In the genomic region with DNA sequence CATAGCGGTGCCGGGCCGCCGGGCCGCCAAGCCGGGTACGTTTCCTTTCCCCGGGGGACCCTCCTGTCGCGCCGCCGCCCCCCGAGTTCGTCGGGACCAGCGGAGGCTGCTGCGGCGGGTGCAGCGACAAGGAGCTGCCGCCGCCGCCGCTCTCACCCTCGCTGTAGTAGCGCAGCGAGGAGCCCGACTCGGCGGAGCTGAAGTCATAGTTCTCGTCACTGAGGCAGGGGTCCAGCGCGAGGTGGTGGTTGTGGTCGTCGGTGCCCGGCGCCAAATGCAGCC, we compare ENCODE assay signal across 1 cellular context.
TF ChIP-seq lines count a peak whose summit lies in the region.

No MANE protein-coding gene starts in this region.

TF ChIP-seq in HepG2, 621 proteins besides CTCF, POLR2A, EP300 and RAD21 (continued from another document and continues in another):
- TF ChIP-seq, protein P1, sequence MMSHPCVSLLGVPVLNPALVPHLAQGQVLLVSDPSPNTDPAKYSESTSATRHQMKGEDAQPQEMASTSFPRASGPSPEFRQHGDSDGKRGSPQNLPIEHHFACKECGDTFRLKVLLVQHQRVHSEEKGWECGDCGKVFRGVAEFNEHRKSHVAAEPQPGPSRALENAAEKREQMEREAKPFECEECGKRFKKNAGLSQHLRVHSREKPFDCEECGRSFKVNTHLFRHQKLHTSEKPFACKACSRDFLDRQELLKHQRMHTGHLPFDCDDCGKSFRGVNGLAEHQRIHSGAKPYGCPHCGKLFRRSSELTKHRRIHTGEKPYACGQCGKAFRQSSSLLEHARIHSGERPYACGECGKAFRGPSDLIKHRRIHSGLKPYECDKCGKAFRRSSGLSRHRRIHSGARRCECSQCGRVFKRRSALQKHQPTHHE (CRISPR knock-in tag; IDR thresholded peaks at IDR 0.05; ENCODE audit: borderline replicate concordance) = no peak
- TF ChIP-seq TSC22D2 (CRISPR knock-in tag; IDR thresholded peaks at IDR 0.05; ENCODE audit: borderline replicate concordance) (no peak), GABPB1 (CRISPR knock-in tag; IDR thresholded peaks at IDR 0.05) (peak; percentile 3; the same call in 1 of the 2 replicates), SP4 (CRISPR knock-in tag; IDR thresholded peaks at IDR 0.05) (no peak), AHR (CRISPR knock-in tag; IDR thresholded peaks at IDR 0.05) (no peak), SP140L (CRISPR knock-in tag; IDR thresholded peaks at IDR 0.05; ENCODE audit: borderline replicate concordance) (no peak), NFIC (IDR thresholded peaks at IDR 0.05; ENCODE audit: low read length) (no peak), ZMYM3 (CRISPR knock-in tag; IDR thresholded peaks at IDR 0.05) (no peak), ZNF44 (CRISPR knock-in tag; IDR thresholded peaks at IDR 0.05) (no peak), TMF1 (CRISPR knock-in tag; IDR thresholded peaks at IDR 0.05; ENCODE audit: low read depth) (no peak), ZNF841 (CRISPR knock-in tag; IDR thresholded peaks at IDR 0.05; ENCODE audit: borderline replicate concordance) (no peak), ZSCAN29 (CRISPR knock-in tag; conservative IDR thresholded peaks at IDR 0.05) (no peak), XBP1 (CRISPR knock-in tag; IDR thresholded peaks at IDR 0.05) (no peak), ZNF274 (CRISPR knock-in tag; IDR thresholded peaks at IDR 0.05) (no peak), GFI1 (CRISPR knock-in tag; IDR thresholded peaks at IDR 0.05; ENCODE audit: borderline replicate concordance) (no peak), SSRP1 (CRISPR knock-in tag; IDR thresholded peaks at IDR 0.05) (no peak), SRSF4 (IDR thresholded peaks at IDR 0.05; ENCODE audit: low read depth, low read length, poor library complexity, severe bottlenecking) (no peak), DNMT1 (CRISPR knock-in tag; IDR thresholded peaks at IDR 0.05) (no peak), ZNF766 (CRISPR knock-in tag; IDR thresholded peaks at IDR 0.05; ENCODE audit: borderline replicate concordance) (no peak), ZSCAN20 (CRISPR knock-in tag; IDR thresholded peaks at IDR 0.05; ENCODE audit: borderline replicate concordance) (no peak), NFKBIZ (CRISPR knock-in tag; IDR thresholded peaks at IDR 0.05) (no peak), ZNF468 (CRISPR knock-in tag; IDR thresholded peaks at IDR 0.05) (no peak), FOSL2 (CRISPR knock-in tag; IDR thresholded peaks at IDR 0.05) (no peak), ZNF34 (CRISPR knock-in tag; IDR thresholded peaks at IDR 0.05; ENCODE audit: borderline replicate concordance) (no peak), AGO1 (IDR thresholded peaks at IDR 0.05; ENCODE audit: low read depth, low read length, poor library complexity, severe bottlenecking) (no peak), ZBTB8A (CRISPR knock-in tag; IDR thresholded peaks at IDR 0.05; ENCODE audit: borderline replicate concordance, low read depth) (no peak), GTF3A (CRISPR knock-in tag; conservative IDR thresholded peaks at IDR 0.05) (no peak)
- TF ChIP-seq, protein P2, sequence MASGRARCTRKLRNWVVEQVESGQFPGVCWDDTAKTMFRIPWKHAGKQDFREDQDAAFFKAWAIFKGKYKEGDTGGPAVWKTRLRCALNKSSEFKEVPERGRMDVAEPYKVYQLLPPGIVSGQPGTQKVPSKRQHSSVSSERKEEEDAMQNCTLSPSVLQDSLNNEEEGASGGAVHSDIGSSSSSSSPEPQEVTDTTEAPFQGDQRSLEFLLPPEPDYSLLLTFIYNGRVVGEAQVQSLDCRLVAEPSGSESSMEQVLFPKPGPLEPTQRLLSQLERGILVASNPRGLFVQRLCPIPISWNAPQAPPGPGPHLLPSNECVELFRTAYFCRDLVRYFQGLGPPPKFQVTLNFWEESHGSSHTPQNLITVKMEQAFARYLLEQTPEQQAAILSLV (CRISPR knock-in tag; IDR thresholded peaks at IDR 0.05; ENCODE audit: borderline replicate concordance) = 0 out of 2 replicates have a peak, but pooled peaks have one; percentile 7
- TF ChIP-seq, protein P3, sequence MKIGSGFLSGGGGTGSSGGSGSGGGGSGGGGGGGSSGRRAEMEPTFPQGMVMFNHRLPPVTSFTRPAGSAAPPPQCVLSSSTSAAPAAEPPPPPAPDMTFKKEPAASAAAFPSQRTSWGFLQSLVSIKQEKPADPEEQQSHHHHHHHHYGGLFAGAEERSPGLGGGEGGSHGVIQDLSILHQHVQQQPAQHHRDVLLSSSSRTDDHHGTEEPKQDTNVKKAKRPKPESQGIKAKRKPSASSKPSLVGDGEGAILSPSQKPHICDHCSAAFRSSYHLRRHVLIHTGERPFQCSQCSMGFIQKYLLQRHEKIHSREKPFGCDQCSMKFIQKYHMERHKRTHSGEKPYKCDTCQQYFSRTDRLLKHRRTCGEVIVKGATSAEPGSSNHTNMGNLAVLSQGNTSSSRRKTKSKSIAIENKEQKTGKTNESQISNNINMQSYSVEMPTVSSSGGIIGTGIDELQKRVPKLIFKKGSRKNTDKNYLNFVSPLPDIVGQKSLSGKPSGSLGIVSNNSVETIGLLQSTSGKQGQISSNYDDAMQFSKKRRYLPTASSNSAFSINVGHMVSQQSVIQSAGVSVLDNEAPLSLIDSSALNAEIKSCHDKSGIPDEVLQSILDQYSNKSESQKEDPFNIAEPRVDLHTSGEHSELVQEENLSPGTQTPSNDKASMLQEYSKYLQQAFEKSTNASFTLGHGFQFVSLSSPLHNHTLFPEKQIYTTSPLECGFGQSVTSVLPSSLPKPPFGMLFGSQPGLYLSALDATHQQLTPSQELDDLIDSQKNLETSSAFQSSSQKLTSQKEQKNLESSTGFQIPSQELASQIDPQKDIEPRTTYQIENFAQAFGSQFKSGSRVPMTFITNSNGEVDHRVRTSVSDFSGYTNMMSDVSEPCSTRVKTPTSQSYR (CRISPR knock-in tag; IDR thresholded peaks at IDR 0.05; ENCODE audit: borderline replicate concordance) = no peak
- TF ChIP-seq, protein P4, sequence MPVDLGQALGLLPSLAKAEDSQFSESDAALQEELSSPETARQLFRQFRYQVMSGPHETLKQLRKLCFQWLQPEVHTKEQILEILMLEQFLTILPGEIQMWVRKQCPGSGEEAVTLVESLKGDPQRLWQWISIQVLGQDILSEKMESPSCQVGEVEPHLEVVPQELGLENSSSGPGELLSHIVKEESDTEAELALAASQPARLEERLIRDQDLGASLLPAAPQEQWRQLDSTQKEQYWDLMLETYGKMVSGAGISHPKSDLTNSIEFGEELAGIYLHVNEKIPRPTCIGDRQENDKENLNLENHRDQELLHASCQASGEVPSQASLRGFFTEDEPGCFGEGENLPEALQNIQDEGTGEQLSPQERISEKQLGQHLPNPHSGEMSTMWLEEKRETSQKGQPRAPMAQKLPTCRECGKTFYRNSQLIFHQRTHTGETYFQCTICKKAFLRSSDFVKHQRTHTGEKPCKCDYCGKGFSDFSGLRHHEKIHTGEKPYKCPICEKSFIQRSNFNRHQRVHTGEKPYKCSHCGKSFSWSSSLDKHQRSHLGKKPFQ (CRISPR knock-in tag; IDR thresholded peaks at IDR 0.05; ENCODE audit: insufficient replicate concordance) = peak; percentile 35
- TF ChIP-seq, protein P5, sequence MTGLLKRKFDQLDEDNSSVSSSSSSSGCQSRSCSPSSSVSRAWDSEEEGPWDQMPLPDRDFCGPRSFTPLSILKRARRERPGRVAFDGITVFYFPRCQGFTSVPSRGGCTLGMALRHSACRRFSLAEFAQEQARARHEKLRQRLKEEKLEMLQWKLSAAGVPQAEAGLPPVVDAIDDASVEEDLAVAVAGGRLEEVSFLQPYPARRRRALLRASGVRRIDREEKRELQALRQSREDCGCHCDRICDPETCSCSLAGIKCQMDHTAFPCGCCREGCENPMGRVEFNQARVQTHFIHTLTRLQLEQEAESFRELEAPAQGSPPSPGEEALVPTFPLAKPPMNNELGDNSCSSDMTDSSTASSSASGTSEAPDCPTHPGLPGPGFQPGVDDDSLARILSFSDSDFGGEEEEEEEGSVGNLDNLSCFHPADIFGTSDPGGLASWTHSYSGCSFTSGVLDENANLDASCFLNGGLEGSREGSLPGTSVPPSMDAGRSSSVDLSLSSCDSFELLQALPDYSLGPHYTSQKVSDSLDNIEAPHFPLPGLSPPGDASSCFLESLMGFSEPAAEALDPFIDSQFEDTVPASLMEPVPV (CRISPR knock-in tag; IDR thresholded peaks at IDR 0.05) = 0 out of 2 replicates have a peak, but pooled peaks have one; percentile 47
- TF ChIP-seq, protein P6, sequence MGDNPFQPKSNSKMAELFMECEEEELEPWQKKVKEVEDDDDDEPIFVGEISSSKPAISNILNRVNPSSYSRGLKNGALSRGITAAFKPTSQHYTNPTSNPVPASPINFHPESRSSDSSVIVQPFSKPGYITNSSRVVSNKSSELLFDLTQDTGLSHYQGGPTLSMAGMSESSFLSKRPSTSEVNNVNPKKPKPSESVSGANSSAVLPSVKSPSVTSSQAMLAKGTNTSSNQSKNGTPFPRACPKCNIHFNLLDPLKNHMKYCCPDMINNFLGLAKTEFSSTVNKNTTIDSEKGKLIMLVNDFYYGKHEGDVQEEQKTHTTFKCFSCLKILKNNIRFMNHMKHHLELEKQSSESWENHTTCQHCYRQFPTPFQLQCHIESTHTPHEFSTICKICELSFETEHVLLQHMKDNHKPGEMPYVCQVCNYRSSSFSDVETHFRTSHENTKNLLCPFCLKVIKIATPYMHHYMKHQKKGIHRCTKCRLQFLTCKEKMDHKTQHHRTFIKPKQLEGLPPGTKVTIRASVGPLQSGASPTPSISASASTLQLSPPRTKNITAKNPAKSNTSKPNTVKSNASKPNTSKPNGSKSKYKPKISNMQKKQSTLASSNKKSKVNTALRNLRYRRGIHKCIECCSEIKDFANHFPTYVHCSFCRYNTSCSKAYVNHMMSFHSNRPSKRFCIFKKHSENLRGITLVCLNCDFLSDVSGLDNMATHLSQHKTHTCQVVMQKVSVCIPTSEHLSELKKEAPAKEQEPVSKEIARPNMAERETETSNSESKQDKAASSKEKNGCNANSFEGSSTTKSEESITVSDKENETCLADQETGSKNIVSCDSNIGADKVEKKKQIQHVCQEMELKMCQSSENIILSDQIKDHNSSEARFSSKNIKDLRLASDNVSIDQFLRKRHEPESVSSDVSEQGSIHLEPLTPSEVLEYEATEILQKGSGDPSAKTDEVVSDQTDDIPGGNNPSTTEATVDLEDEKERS (CRISPR knock-in tag; IDR thresholded peaks at IDR 0.05) = 0 out of 2 replicates have a peak, but pooled peaks have one; percentile 16
- TF ChIP-seq, protein P7, sequence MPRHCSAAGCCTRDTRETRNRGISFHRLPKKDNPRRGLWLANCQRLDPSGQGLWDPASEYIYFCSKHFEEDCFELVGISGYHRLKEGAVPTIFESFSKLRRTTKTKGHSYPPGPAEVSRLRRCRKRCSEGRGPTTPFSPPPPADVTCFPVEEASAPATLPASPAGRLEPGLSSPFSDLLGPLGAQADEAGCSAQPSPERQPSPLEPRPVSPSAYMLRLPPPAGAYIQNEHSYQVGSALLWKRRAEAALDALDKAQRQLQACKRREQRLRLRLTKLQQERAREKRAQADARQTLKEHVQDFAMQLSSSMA (CRISPR knock-in tag; IDR thresholded peaks at IDR 0.05) = no peak
- TF ChIP-seq, protein P8, sequence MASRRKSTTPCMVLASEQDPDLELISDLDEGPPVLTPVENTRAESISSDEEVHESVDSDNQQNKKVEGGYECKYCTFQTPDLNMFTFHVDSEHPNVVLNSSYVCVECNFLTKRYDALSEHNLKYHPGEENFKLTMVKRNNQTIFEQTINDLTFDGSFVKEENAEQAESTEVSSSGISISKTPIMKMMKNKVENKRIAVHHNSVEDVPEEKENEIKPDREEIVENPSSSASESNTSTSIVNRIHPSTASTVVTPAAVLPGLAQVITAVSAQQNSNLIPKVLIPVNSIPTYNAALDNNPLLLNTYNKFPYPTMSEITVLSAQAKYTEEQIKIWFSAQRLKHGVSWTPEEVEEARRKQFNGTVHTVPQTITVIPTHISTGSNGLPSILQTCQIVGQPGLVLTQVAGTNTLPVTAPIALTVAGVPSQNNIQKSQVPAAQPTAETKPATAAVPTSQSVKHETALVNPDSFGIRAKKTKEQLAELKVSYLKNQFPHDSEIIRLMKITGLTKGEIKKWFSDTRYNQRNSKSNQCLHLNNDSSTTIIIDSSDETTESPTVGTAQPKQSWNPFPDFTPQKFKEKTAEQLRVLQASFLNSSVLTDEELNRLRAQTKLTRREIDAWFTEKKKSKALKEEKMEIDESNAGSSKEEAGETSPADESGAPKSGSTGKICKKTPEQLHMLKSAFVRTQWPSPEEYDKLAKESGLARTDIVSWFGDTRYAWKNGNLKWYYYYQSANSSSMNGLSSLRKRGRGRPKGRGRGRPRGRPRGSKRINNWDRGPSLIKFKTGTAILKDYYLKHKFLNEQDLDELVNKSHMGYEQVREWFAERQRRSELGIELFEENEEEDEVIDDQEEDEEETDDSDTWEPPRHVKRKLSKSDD (CRISPR knock-in tag; IDR thresholded peaks at IDR 0.05; ENCODE audit: low read depth) = no peak
- TF ChIP-seq, protein P9, sequence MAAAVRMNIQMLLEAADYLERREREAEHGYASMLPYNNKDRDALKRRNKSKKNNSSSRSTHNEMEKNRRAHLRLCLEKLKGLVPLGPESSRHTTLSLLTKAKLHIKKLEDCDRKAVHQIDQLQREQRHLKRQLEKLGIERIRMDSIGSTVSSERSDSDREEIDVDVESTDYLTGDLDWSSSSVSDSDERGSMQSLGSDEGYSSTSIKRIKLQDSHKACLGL (CRISPR knock-in tag; IDR thresholded peaks at IDR 0.05) = peak; percentile 11; the same call in 1 of the 2 replicates
- TF ChIP-seq, protein P10, sequence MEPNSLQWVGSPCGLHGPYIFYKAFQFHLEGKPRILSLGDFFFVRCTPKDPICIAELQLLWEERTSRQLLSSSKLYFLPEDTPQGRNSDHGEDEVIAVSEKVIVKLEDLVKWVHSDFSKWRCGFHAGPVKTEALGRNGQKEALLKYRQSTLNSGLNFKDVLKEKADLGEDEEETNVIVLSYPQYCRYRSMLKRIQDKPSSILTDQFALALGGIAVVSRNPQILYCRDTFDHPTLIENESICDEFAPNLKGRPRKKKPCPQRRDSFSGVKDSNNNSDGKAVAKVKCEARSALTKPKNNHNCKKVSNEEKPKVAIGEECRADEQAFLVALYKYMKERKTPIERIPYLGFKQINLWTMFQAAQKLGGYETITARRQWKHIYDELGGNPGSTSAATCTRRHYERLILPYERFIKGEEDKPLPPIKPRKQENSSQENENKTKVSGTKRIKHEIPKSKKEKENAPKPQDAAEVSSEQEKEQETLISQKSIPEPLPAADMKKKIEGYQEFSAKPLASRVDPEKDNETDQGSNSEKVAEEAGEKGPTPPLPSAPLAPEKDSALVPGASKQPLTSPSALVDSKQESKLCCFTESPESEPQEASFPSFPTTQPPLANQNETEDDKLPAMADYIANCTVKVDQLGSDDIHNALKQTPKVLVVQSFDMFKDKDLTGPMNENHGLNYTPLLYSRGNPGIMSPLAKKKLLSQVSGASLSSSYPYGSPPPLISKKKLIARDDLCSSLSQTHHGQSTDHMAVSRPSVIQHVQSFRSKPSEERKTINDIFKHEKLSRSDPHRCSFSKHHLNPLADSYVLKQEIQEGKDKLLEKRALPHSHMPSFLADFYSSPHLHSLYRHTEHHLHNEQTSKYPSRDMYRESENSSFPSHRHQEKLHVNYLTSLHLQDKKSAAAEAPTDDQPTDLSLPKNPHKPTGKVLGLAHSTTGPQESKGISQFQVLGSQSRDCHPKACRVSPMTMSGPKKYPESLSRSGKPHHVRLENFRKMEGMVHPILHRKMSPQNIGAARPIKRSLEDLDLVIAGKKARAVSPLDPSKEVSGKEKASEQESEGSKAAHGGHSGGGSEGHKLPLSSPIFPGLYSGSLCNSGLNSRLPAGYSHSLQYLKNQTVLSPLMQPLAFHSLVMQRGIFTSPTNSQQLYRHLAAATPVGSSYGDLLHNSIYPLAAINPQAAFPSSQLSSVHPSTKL (CRISPR knock-in tag; IDR thresholded peaks at IDR 0.05) = no peak
- TF ChIP-seq, protein P11, sequence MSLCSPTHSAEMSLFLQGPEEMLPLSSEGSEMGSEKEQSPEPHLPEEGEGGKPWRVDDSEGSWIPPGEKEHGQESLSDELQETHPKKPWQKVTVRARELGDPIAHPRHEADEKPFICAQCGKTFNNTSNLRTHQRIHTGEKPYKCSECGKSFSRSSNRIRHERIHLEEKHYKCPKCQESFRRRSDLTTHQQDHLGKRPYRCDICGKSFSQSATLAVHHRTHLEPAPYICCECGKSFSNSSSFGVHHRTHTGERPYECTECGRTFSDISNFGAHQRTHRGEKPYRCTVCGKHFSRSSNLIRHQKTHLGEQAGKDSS (CRISPR knock-in tag; IDR thresholded peaks at IDR 0.05; ENCODE audit: borderline replicate concordance, low read depth) = no peak
